10 cellular contexts compared by ENCODE assay signal in genomic region chr15:56356616-56357015, GRCh38. TPM values are rescaled to one million over a fixed set of nuclear protein-coding genes. Genes with fewer than 3 reads are reported as not detected.
DNase-seq lines count a peak whose midpoint lies in the region; ATAC-seq and TF ChIP-seq lines count a peak whose summit lies in the region.
"Had no signal": no experiment of that assay in that cellular context is flagged by ENCODE, and none has a peak within 500 bp of the region (broad histone marks: within the 10 kb centered on the region; RNA-seq: fewer than 3 reads in every experiment).

No MANE protein-coding gene starts in this region.

- POLR2A ChIA-PET in A673 (lab: Charles Lee; ENCODE audit: low non-redundant PET), result no interaction called here

- ATAC-seq in GM18909 (IDR thresholded peaks at IDR 0.05; ENCODE audit: poor library complexity, unreplicated experiment) (peak; percentile 67), HG03196 (IDR thresholded peaks at IDR 0.05; ENCODE audit: unreplicated experiment) (peak; percentile 59), GM21786 (IDR thresholded peaks at IDR 0.05; ENCODE audit: unreplicated experiment) (no peak), HG03139 (IDR thresholded peaks at IDR 0.05; ENCODE audit: unreplicated experiment) (no peak)
- ATAC-seq: stimulated activated effector memory CD8-positive, alpha-beta T cell treated with anti-CD3 and anti-CD28 coated beads, Interleukin-12 subunit alpha, Interleukin-12 subunit beta, amount 100 ng/mL, for 72 hours had no signal

- in situ Hi-C loops in SK-MEL-5 (cut with HindIII; ENCODE audit: low pct_unique_long_range_greater_than_20kb, low sequenced_read_pairs), result no loop called here

- TF ChIP-seq CTCF in A673 (conservative IDR thresholded peaks at IDR 0.05; ENCODE audit: low read depth, low read length) (no peak), sigmoid colon (IDR thresholded peaks at IDR 0.05) (no peak)

- H3K4me1 ChIP-seq in A673 (ENCODE audit: insufficient read depth, low read length, poor library complexity, severe bottlenecking) (no peaks in the 10 kb centered on the region), sigmoid colon (no peaks in the 10 kb centered on the region)

- no peaks in the 10 kb centered on the region for H3K27me3 ChIP-seq in A673 (replicated peaks; ENCODE audit: insufficient read depth, low read depth, low read length, poor library complexity)
- H3K27me3 ChIP-seq in sigmoid colon, result no peaks in the 10 kb centered on the region

- intact Hi-C loops in A673 (cut with micrococcal nuclease; ENCODE audit: unreplicated experiment) (no loop called here), sigmoid colon (cut with DNase I) (no loop called here)

- WGBS in sigmoid colon, 2 donors, result 71 to 89% methylated on average over 2 of the region's 2 CpGs

- DNase-seq in A673 (ENCODE audit: low spot score) (peak; percentile 33), SK-MEL-5 (ENCODE audit: low read depth, low spot score) (peak; percentile 88), sigmoid colon (no peak)
- no peak for DNase-seq in stimulated activated naive CD4-positive, alpha-beta T cell (lab: John Stamatoyannopoulos, UW)
- DNase-seq: activated CD8-positive, alpha-beta memory T cell treated with anti-CD3 and anti-CD28 coated beads for 24 hours had no signal

- H3K36me3 ChIP-seq in A673 (ENCODE audit: insufficient read depth, low read length, poor library complexity, severe bottlenecking), result no peaks in the 10 kb centered on the region
- no peaks in the 10 kb centered on the region for H3K36me3 ChIP-seq in sigmoid colon

- H3K27ac ChIP-seq in A673 (ENCODE audit: low read depth, low read length, poor library complexity, severe bottlenecking), result no peak overlapping the region
- no peak overlapping the region for H3K27ac ChIP-seq in sigmoid colon

- H3K9me3 ChIP-seq in A673 (ENCODE audit: low read depth, low read length, poor library complexity, severe bottlenecking) (no peaks in the 10 kb centered on the region), sigmoid colon (no peaks in the 10 kb centered on the region)

- BruUV-seq in A673 (replicated peaks; lab: Mats Ljungman, UMichigan), result no TSS peak

- no peak for TF ChIP-seq EP300 in sigmoid colon (IDR thresholded peaks at IDR 0.05)

- H3K4me3 ChIP-seq in A673 (ENCODE audit: low read depth, low read length, poor library complexity, severe bottlenecking) (no peak overlapping the region), sigmoid colon (no peak overlapping the region)

- no peak for TF ChIP-seq POLR2A in sigmoid colon (IDR thresholded peaks at IDR 0.05)

- CTCF ChIA-PET in A673 (lab: Charles Lee), result no interaction called here

RNA-seq across cellular contexts. Expression of gene TEX9, which starts 8.6 kb away (rescaled TPM):
- total RNA-seq in A673 (2021), result 18.0 TPM in 2 replicates
- total RNA-seq in SK-MEL-5 (2014; rRNA removed; shearing (Covaris generic)), result 8.2 and 11.6 TPM in 2 replicates
- 3.9 and 4.3 TPM in 2 replicates for polyA plus RNA-seq in SK-MEL-5 (2015; cell fraction: cytosol; rRNA removed)
- polyA plus RNA-seq in SK-MEL-5 (2015; cell fraction: nucleus; rRNA removed), result 8.5 and 11.3 TPM in 2 replicates
- 10 to 100 TPM in 1 of 4 donors, 1 to 10 TPM in 3; 5.7 to 10.7 (median 7.3) TPM for total RNA-seq in sigmoid colon
- 1 to 10 TPM; 3.0 to 3.5 (median 3.0) TPM for polyA plus RNA-seq in sigmoid colon

Comparison
In these comparisons a context has a peak if more than half of its experiments do, and no peak if none do; other contexts are left out.
1. DNase-seq: peak in A673 (single experiment) and SK-MEL-5 (single experiment); none in sigmoid colon (single experiment) and stimulated activated naive CD4-positive, alpha-beta T cell (0 of 6).
2. ATAC-seq: peak in GM18909 (single experiment) and HG03196 (single experiment); none in GM21786 (single experiment) and HG03139 (single experiment).